In the genomic region with DNA sequence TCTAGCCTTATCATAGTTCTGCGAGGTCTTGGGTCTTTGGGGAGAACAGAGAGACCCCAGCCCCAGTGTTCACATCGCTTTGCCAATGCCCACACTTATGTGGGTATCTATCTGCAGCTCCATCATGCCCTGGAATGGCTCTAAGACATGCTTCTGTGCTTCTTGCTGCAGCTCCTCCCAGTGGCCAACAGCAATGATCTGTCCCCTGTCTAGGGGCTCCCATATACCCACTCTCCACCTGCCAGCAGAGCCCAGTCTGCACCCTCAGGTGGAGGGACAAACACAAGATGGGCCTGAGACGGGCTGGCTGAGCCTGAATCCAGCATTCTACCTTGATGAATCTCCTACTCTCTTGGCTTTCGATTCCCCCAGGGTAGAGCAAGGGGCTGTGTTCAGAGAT, we compare ENCODE assay signal across 15 cellular contexts. TPM values are rescaled to one million over a fixed set of nuclear protein-coding genes. Genes with fewer than 3 reads are reported as not detected.
DNase-seq lines count a peak whose midpoint lies in the region; ATAC-seq and TF ChIP-seq lines count a peak whose summit lies in the region.
"Had no signal": no experiment of that assay in that cellular context is flagged by ENCODE, and none has a peak within 500 bp of the region (broad histone marks: within the 10 kb centered on the region; RNA-seq: fewer than 3 reads in every experiment).

No MANE protein-coding gene starts in this region.

- H3K27me3 ChIP-seq in GM23338 (ENCODE audit: insufficient read depth), result no peaks in the 10 kb centered on the region
- H3K27me3 ChIP-seq in Panc1 (ENCODE audit: control insufficient read depth, insufficient read depth, low read length), result no peaks in the 10 kb centered on the region; the same call in 1 of the 2 replicates
- no peaks in the 10 kb centered on the region for H3K27me3 ChIP-seq in CD8-positive, alpha-beta memory T cell (ENCODE audit: insufficient read depth, low read length, poor library complexity, severe bottlenecking)
- H3K27me3 ChIP-seq: BLaER1, SJSA1, transverse colon had no signal

- H3K9me2 ChIP-seq in GM23338 (ENCODE audit: insufficient read depth), result peaks cover 4% of the 10 kb centered on the region; the same call in 1 of the 2 replicates

- in situ Hi-C loops in Panc1 (cut with HindIII; ENCODE audit: low pct_unique_long_range_greater_than_20kb, low sequenced_read_pairs), result no loop called here

- H3F3A ChIP-seq in GM23338 (replicated peaks; ENCODE audit: low read depth), result no peaks in the 10 kb centered on the region

- H3K4me3 ChIP-seq in GM23338 (no peak overlapping the region), Panc1 (ENCODE audit: low read depth in 2 of 2, low read length in 2 of 2) (no peak overlapping the region)
- no peak overlapping the region for H3K4me3 ChIP-seq in CD8-positive, alpha-beta memory T cell (ENCODE audit: low read length)
- H3K4me3 ChIP-seq: BLaER1, SJSA1, transverse colon had no signal

- peak; percentile 38 for DNase-seq in GM23338 (ENCODE audit: low spot score)
- DNase-seq in Panc1 (ENCODE audit: low read depth, low spot score), result no peak
- peak; percentile 51 for DNase-seq in iPS-NIHi7 (ENCODE audit: extremely low spot score)
- DNase-seq in CD8-positive, alpha-beta memory T cell, result no peak
- DNase-seq in RWPE1 (ENCODE audit: low spot score), result no peak
- DNase-seq in NCI-H2029 (lab: John Stamatoyannopoulos, UW), result no peak
- DNase-seq: activated gamma-delta T cell treated with Interleukin-2 at 50 U/mL for 16 hours; GOT3; stimulated activated CD4-positive, alpha-beta T cell treated with anti-CD3 and anti-CD28 coated beads, Interleukin-1b, Interleukin-23, amount 100 ng/mL, for 48 hours; transverse colon had no signal

- CTCF ChIA-PET in Panc1 (lab: Charles Lee), result no interaction called here
- CTCF ChIA-PET in CD8-positive, alpha-beta memory T cell (lab: Charles Lee), result no interaction called here
- CTCF ChIA-PET in RWPE1 (lab: Yijun Ruan, JAX), result no interaction called here

- H3K27ac ChIP-seq in GM23338 (ENCODE audit: low read depth), result no peak overlapping the region
- H3K27ac ChIP-seq in Panc1 (ENCODE audit: low read length), result no peak overlapping the region
- no peak overlapping the region for H3K27ac ChIP-seq in CD8-positive, alpha-beta memory T cell (ENCODE audit: low read depth, low read length)
- H3K27ac ChIP-seq in RWPE1, result no peak overlapping the region
- H3K27ac ChIP-seq: BLaER1, SJSA1, transverse colon had no signal

- H3K4me1 ChIP-seq in GM23338 (ENCODE audit: insufficient read depth) (no peaks in the 10 kb centered on the region), Panc1 (ENCODE audit: control insufficient read depth, insufficient read depth, low read length) (no peaks in the 10 kb centered on the region)
- no peaks in the 10 kb centered on the region for H3K4me1 ChIP-seq in CD8-positive, alpha-beta memory T cell (ENCODE audit: insufficient read depth, low read length)
- H3K4me1 ChIP-seq: BLaER1, transverse colon had no signal

- peaks cover 21% of the 10 kb centered on the region for H3K9me3 Mint-ChIP-seq in GM23338
- peaks cover 0 to 4% (median 2%) of the 10 kb centered on the region in 5 donors for H3K9me3 Mint-ChIP-seq in CD8-positive, alpha-beta memory T cell

- H2AFZ ChIP-seq in GM23338, result no peak overlapping the region

- H3K4me3 Mint-ChIP-seq in GM23338, result no peak overlapping the region
- H3K4me3 Mint-ChIP-seq in CD8-positive, alpha-beta memory T cell, result no peak overlapping the region

- ATAC-seq in GM23338, result peak; percentile 90
- ATAC-seq in Panc1, result no peak
- no peak for ATAC-seq in HG02763 (IDR thresholded peaks at IDR 0.05; ENCODE audit: unreplicated experiment)
- ATAC-seq: right cardiac atrium had no signal

- peak; percentile 39 for TF ChIP-seq CTCF in GM12872 (IDR thresholded peaks at IDR 0.05; ENCODE audit: insufficient read depth, low read depth, low read length)
- TF ChIP-seq CTCF in GM23338 (conservative IDR thresholded peaks at IDR 0.05; ENCODE audit: low read depth in 2 of 2), result peak; percentile 35 to 66; a peak in 3 of 4 replicates
- TF ChIP-seq CTCF in Panc1 (IDR thresholded peaks at IDR 0.05), result peak; percentile 22; the same call in 1 of the 2 replicates
- no peak for TF ChIP-seq CTCF in RWPE1 (conservative IDR thresholded peaks at IDR 0.05; ENCODE audit: low read depth)

- H3K36me3 ChIP-seq in GM23338 (ENCODE audit: insufficient read depth) (no peaks in the 10 kb centered on the region), Panc1 (ENCODE audit: control insufficient read depth, insufficient read depth, low read length) (no peaks in the 10 kb centered on the region)
- no peaks in the 10 kb centered on the region for H3K36me3 ChIP-seq in CD8-positive, alpha-beta memory T cell (ENCODE audit: insufficient read depth, low read length)
- H3K36me3 ChIP-seq: BLaER1, SJSA1, transverse colon had no signal

- intact Hi-C loops in Panc1 (cut with micrococcal nuclease; ENCODE audit: unreplicated experiment), result no loop called here

- peaks cover 9% of the 10 kb centered on the region; the same call in 2 of the 3 replicates for H3K36me3 Mint-ChIP-seq in GM23338 (ENCODE audit: low read depth)
- no peaks in the 10 kb centered on the region for H3K36me3 Mint-ChIP-seq in CD8-positive, alpha-beta memory T cell

- no peak overlapping the region for H3K27ac Mint-ChIP-seq in GM23338
- no peak overlapping the region for H3K27ac Mint-ChIP-seq in CD8-positive, alpha-beta memory T cell

- H3K4me2 ChIP-seq in GM23338, result no peak overlapping the region
- H3K4me2 ChIP-seq: BLaER1 had no signal

- no peaks in the 10 kb centered on the region for H3K4me1 Mint-ChIP-seq in GM23338
- H3K4me1 Mint-ChIP-seq in CD8-positive, alpha-beta memory T cell, result no peaks in the 10 kb centered on the region

- no peaks in the 10 kb centered on the region for H4K20me1 ChIP-seq in GM23338 (replicated peaks; ENCODE audit: insufficient read depth)
- H4K20me1 ChIP-seq: BLaER1 had no signal

- POLR2A ChIA-PET in Panc1 (lab: Charles Lee), result no interaction called here
- POLR2A ChIA-PET in CD8-positive, alpha-beta memory T cell (lab: Charles Lee), result no interaction called here
- POLR2A ChIA-PET in RWPE1 (lab: Yijun Ruan, JAX; ENCODE audit: low non-redundant PET), result no interaction called here

- BruUV-seq in Panc1 (replicated peaks; lab: Mats Ljungman, UMichigan), result no TSS peak

- H3K79me2 ChIP-seq in GM23338 (replicated peaks; ENCODE audit: insufficient read depth), result no peaks in the 10 kb centered on the region

- peaks cover 2% of the 10 kb centered on the region for H3K27me3 Mint-ChIP-seq in GM23338 (ENCODE audit: insufficient read depth, low read depth, poor library complexity)
- H3K27me3 Mint-ChIP-seq in CD8-positive, alpha-beta memory T cell, result peaks cover 8 to 34% of the 10 kb centered on the region in 2 donors

- H3K9me3 ChIP-seq in Panc1 (ENCODE audit: control insufficient read depth, insufficient read depth, low read depth, low read length), result no peaks in the 10 kb centered on the region
- H3K9me3 ChIP-seq in CD8-positive, alpha-beta memory T cell (ENCODE audit: low read length), result no peaks in the 10 kb centered on the region
- H3K9me3 ChIP-seq: SJSA1, transverse colon had no signal

TF ChIP-seq in GM23338, 12 proteins besides CTCF, POLR2A, EP300 and RAD21 (continues in another document):
- TF ChIP-seq, protein P1, sequence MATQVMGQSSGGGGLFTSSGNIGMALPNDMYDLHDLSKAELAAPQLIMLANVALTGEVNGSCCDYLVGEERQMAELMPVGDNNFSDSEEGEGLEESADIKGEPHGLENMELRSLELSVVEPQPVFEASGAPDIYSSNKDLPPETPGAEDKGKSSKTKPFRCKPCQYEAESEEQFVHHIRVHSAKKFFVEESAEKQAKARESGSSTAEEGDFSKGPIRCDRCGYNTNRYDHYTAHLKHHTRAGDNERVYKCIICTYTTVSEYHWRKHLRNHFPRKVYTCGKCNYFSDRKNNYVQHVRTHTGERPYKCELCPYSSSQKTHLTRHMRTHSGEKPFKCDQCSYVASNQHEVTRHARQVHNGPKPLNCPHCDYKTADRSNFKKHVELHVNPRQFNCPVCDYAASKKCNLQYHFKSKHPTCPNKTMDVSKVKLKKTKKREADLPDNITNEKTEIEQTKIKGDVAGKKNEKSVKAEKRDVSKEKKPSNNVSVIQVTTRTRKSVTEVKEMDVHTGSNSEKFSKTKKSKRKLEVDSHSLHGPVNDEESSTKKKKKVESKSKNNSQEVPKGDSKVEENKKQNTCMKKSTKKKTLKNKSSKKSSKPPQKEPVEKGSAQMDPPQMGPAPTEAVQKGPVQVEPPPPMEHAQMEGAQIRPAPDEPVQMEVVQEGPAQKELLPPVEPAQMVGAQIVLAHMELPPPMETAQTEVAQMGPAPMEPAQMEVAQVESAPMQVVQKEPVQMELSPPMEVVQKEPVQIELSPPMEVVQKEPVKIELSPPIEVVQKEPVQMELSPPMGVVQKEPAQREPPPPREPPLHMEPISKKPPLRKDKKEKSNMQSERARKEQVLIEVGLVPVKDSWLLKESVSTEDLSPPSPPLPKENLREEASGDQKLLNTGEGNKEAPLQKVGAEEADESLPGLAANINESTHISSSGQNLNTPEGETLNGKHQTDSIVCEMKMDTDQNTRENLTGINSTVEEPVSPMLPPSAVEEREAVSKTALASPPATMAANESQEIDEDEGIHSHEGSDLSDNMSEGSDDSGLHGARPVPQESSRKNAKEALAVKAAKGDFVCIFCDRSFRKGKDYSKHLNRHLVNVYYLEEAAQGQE (IDR thresholded peaks at IDR 0.05; ENCODE audit: unreplicated experiment), result no peak
- TF ChIP-seq ZNF331 (CRISPR knock-in tag; IDR thresholded peaks at IDR 0.05; ENCODE audit: low read depth), result peak; percentile 46; the same call in 1 of the 2 replicates

RNA-seq across cellular contexts. Expression of a gene that starts 14.6 kb away (rescaled TPM):
- total RNA-seq in GM23338 (2014; rRNA removed; shearing (Covaris generic)), result 32.7 and 35.7 TPM in 2 replicates
- polyA plus RNA-seq in GM23338 (2016; fragmentation: Nextera tagmentation; extraction: Ambion mirVana), result 31.5 and 37.6 TPM in 2 replicates
- total RNA-seq in Panc1 (2021; ENCODE audit: unreplicated experiment), result 108 TPM
- 103 TPM for polyA plus RNA-seq in Panc1 (2012; ENCODE audit: insufficient read length)
- 10 to 100 TPM; 60.0 to 61.5 TPM for total RNA-seq in CD8-positive, alpha-beta memory T cell
- 73.7 TPM for polyA plus RNA-seq in CD8-positive, alpha-beta memory T cell

Comparison
In these comparisons a context has a peak if more than half of its experiments do, and no peak if none do; other contexts are left out.
1. DNase-seq: peak in GM23338 (single experiment) and iPS-NIHi7 (single experiment); none in Panc1 (single experiment), CD8-positive, alpha-beta memory T cell (0 of 5), RWPE1 (single experiment) and NCI-H2029 (single experiment).